In genomic region chrX:17374619-17375360, GRCh38 we compare ENCODE assay signal across 8 cellular contexts. TPM values are rescaled to one million over a fixed set of nuclear protein-coding genes. Genes with fewer than 3 reads are reported as not detected.
A peak's percentile ranks its signal among the peaks of the same experiment; 100 is the strongest.
DNase-seq lines count a peak whose midpoint lies in the region; ATAC-seq, FAIRE-seq and TF ChIP-seq lines count a peak whose summit lies in the region.

NHS (plus strand) TSS chrX:17375200; CDS start chrX:17375758, 558 bp downstream.

- H3K9me3 ChIP-seq in duodenal mucosa (ENCODE audit: control insufficient read depth in 1 of 2, low read length in 2 of 2) = no peaks in the 10 kb centered on the region
- H3K9me3 ChIP-seq in HepG2 (ENCODE audit: low read length) = no peaks in the 10 kb centered on the region
- no peaks in the 10 kb centered on the region for H3K9me3 ChIP-seq in suprapubic skin

- no peak within 1 kb of the TSS for H3K9ac ChIP-seq in duodenal mucosa (ENCODE audit: low read depth in 1 of 2, low read length in 2 of 2)
- no peak within 1 kb of the TSS for H3K9ac ChIP-seq in HepG2 (ENCODE audit: insufficient read depth, low read depth, low read length)

- H3K4me3 ChIP-seq in duodenal mucosa (ENCODE audit: low read depth in 1 of 2, low read length in 2 of 2) (peak within 1 kb of the TSS; percentile 62 to 66), HepG2 (replicated peaks in 1 of 3; ENCODE audit: insufficient read depth in 1 of 3, low read depth in 2 of 3, low read length in 3 of 3) (peak within 1 kb of the TSS in 1 of 3 experiments; percentile 33; a peak in 2 of 6 replicates), suprapubic skin (peak within 1 kb of the TSS; percentile 62)

- H4K20me1 ChIP-seq in HepG2 (ENCODE audit: insufficient read depth, low read length) = no peaks in the 10 kb centered on the region

- TF ChIP-seq CTCF in GM13977 (IDR thresholded peaks at IDR 0.05; ENCODE audit: extremely low read depth, insufficient read depth, missing control alignments) (no peak), HepG2 (CRISPR knock-in tag; IDR thresholded peaks at IDR 0.05) (no peak), suprapubic skin (IDR thresholded peaks at IDR 0.05) (peak in 1 of 2 donors; percentile 64)

- no peaks in the 10 kb centered on the region for H3K36me3 ChIP-seq in duodenal mucosa (ENCODE audit: control insufficient read depth in 1 of 2, insufficient read depth in 2 of 2, low read length in 2 of 2)
- no peaks in the 10 kb centered on the region for H3K36me3 ChIP-seq in HepG2 (replicated peaks in 1 of 2; ENCODE audit: control insufficient read depth in 1 of 2, insufficient read depth in 2 of 2, low read length in 2 of 2)
- no peaks in the 10 kb centered on the region for H3K36me3 ChIP-seq in suprapubic skin

- no peak for FAIRE-seq in HepG2 (lab: Jason Lieb, UNC)

- no peaks in the 10 kb centered on the region for H3K27me3 ChIP-seq in duodenal mucosa (ENCODE audit: control insufficient read depth in 1 of 2, insufficient read depth in 2 of 2, low read length in 2 of 2)
- peaks cover 1 to 21% of the 10 kb centered on the region in 2 experiments; a peak in 3 of 5 replicates for H3K27me3 ChIP-seq in HepG2 (ENCODE audit: control insufficient read depth in 1 of 2, insufficient read depth in 2 of 2, low read length in 2 of 2)
- H3K27me3 ChIP-seq in suprapubic skin = no peaks in the 10 kb centered on the region

- no peak within 1 kb of the TSS for H2AFZ ChIP-seq in HepG2 (ENCODE audit: low read length)

- TF ChIP-seq RAD21 in HepG2 (CRISPR knock-in tag; IDR thresholded peaks at IDR 0.05) = no peak

- no peak for TF ChIP-seq POLR2A in HepG2 (IDR thresholded peaks at IDR 0.05; ENCODE audit: insufficient read depth in 1 of 2, low read depth in 2 of 2, low read length in 2 of 2)
- no peak for TF ChIP-seq POLR2A in suprapubic skin (IDR thresholded peaks at IDR 0.05)

- DNase-seq in 8988T (peak; percentile 67), GM13977 (ENCODE audit: low spot score) (peak; percentile 29), NOMO-1 (lab: John Stamatoyannopoulos, UW; ENCODE audit: unreplicated experiment in 2 of 2) (peak; percentile 32 to 40), HepG2 (ENCODE audit: low spot score) (no peak), suprapubic skin (ENCODE audit: low spot score in 2 of 2) (peak in 1 of 2 donors; percentile 77), DMS79 (lab: John Stamatoyannopoulos, UW) (no peak)
- no peak for DNase-seq in central memory CD4-positive, alpha-beta T cell

- WGBS in HepG2 (ENCODE audit: low lambda C conversion rate) = 8% methylated on average over 2 of the region's 52 CpGs
- 45% methylated on average over 21 of the region's 52 CpGs for WGBS in suprapubic skin

- peak; percentile 80 for ATAC-seq in HepG2

- BruUV-seq in HepG2 (replicated peaks; lab: Mats Ljungman, UMichigan) = no TSS peak

- H3K4me1 ChIP-seq in duodenal mucosa (ENCODE audit: control insufficient read depth in 1 of 2, insufficient read depth in 2 of 2, low read length in 2 of 2) = peaks cover 0 to 4% of the 10 kb centered on the region in 2 donors
- H3K4me1 ChIP-seq in HepG2 (ENCODE audit: insufficient read depth, low read length) = no peaks in the 10 kb centered on the region
- peaks cover 18% of the 10 kb centered on the region for H3K4me1 ChIP-seq in suprapubic skin

- no peak for TF ChIP-seq EP300 in HepG2 (IDR thresholded peaks at IDR 0.05; ENCODE audit: low read depth in 2 of 2, low read length in 2 of 2)
- TF ChIP-seq EP300 in HepG2 (CRISPR knock-in tag; IDR thresholded peaks at IDR 0.05; ENCODE audit: borderline replicate concordance) = no peak
- TF ChIP-seq EP300 in suprapubic skin (IDR thresholded peaks at IDR 0.05) = no peak

- intact Hi-C loops in HepG2 (cut with micrococcal nuclease; ENCODE audit: unreplicated experiment) = no loop called here

- CTCF ChIA-PET in HepG2 (lab: Yijun Ruan, JAX; ENCODE audit: low intra/inter-chr PET ratio, low total read pairs) = no interaction called here

- in situ Hi-C loops in GM13977 (cut with MboI; ENCODE audit: low pct_unique_long_range_greater_than_20kb, low sequenced_read_pairs, unreplicated experiment) = no loop called here
- in situ Hi-C loops in HepG2 (cut with HindIII; ENCODE audit: extremely low pct_ligation_motif_present, low pct_unique_long_range_greater_than_20kb) = no loop called here

- POLR2A ChIA-PET in HepG2 (lab: Yijun Ruan, JAX) = no interaction called here

- H3K27ac ChIP-seq in duodenal mucosa (ENCODE audit: low read depth, low read length) (peak within 1 kb of the TSS; percentile 3), HepG2 (ENCODE audit: extremely low read length, insufficient read depth, low read length) (no peak within 1 kb of the TSS), suprapubic skin (peak within 1 kb of the TSS; percentile 48)

- no peaks in the 10 kb centered on the region for H3K79me2 ChIP-seq in HepG2 (ENCODE audit: insufficient read depth, low read length)

- peak within 1 kb of the TSS; percentile 36 for H3K4me2 ChIP-seq in HepG2 (ENCODE audit: low read depth, low read length)

TF ChIP-seq in HepG2, 621 proteins besides CTCF, POLR2A, EP300 and RAD21:
- no peak for TF ChIP-seq TFAP4 (IDR thresholded peaks at IDR 0.05; ENCODE audit: borderline replicate concordance, low read depth)
- TF ChIP-seq PRDM15 (CRISPR knock-in tag; IDR thresholded peaks at IDR 0.05) = peak; percentile 93

RNA-seq across cellular contexts. Expression of gene NHS, which starts in this region (rescaled TPM):
- 0.02 TPM in 1 of 2 replicates, not detected in the other for total RNA-seq in HepG2 (2016; rRNA removed; fragmentation: Illumina TruSeq; extraction: Trizol)
- not detected in 2 replicates for total RNA-seq in HepG2 (2016; cell fraction: cytosol; rRNA removed; fragmentation: Illumina TruSeq; extraction: Trizol; ENCODE audit: low read depth)
- not detected in 2 replicates for total RNA-seq in HepG2 (2016; cell fraction: insoluble cytoplasmic fraction; rRNA removed; fragmentation: Illumina TruSeq; extraction: Trizol)
- total RNA-seq in HepG2 (2016; cell fraction: membrane; rRNA removed; fragmentation: Illumina TruSeq; extraction: Trizol) = not detected in 2 replicates
- total RNA-seq in HepG2 (2016; cell fraction: nucleus; rRNA removed; fragmentation: Illumina TruSeq; extraction: Trizol) = not detected in 2 replicates
- polyA plus RNA-seq in HepG2 (2011; rRNA removed) = 0.01 TPM in 1 of 2 replicates, not detected in the other
- polyA plus RNA-seq in HepG2 (2011; cell fraction: cytosol; rRNA removed) = under 0.01 TPM in 1 of 2 replicates, not detected in the other
- not detected in 2 replicates for polyA plus RNA-seq in HepG2 (2011; cell fraction: nucleus; rRNA removed)
- 0.01 TPM in 1 of 2 replicates, not detected in the other for polyA plus RNA-seq in HepG2 (2012)
- not detected in 2 replicates for polyA plus RNA-seq in HepG2 (2016; cell fraction: cytosol; fragmentation: Illumina TruSeq; extraction: Trizol; ENCODE audit: low read depth)
- polyA plus RNA-seq in HepG2 (2016; cell fraction: insoluble cytoplasmic fraction; fragmentation: Illumina TruSeq; extraction: Trizol; ENCODE audit: low read depth) = not detected in 2 replicates
- not detected in 2 replicates for polyA plus RNA-seq in HepG2 (2016; cell fraction: membrane; fragmentation: Illumina TruSeq; extraction: Trizol; ENCODE audit: low read depth)
- not detected in 2 replicates for polyA plus RNA-seq in HepG2 (2016; cell fraction: nucleus; fragmentation: Illumina TruSeq; extraction: Trizol; ENCODE audit: insufficient read depth, low read depth)
- polyA minus RNA-seq in HepG2 (2011; rRNA and poly(A)+ RNA removed; ENCODE audit: low replicate concordance) = 6.6 TPM in 1 of 2 replicates, not detected in the other
- polyA minus RNA-seq in HepG2 (2011; cell fraction: cytosol; rRNA and poly(A)+ RNA removed) = not detected in 2 replicates
- 0.13 TPM in 1 of 2 replicates, not detected in the other for polyA minus RNA-seq in HepG2 (2011; cell fraction: nucleus; rRNA and poly(A)+ RNA removed)
- 1 to 10 TPM; 4.6 to 9.9 (median 7.2) TPM for total RNA-seq in suprapubic skin

Comparison
In these comparisons a context has a peak if more than half of its experiments do, and no peak if none do; other contexts are left out.
1. DNase-seq: peak in 8988T (single experiment), GM13977 (single experiment) and NOMO-1 (2 of 2); none in HepG2 (single experiment), central memory CD4-positive, alpha-beta T cell (single experiment) and DMS79 (single experiment).